Comparison of ENCODE assay signal across 10 cellular contexts in genomic region chr10:5317547-5318107, GRCh38. TPM values are rescaled to one million over a fixed set of nuclear protein-coding genes. Genes with fewer than 3 reads are reported as not detected.
DNase-seq lines count a peak whose midpoint lies in the region; ATAC-seq and TF ChIP-seq lines count a peak whose summit lies in the region.
"Had no signal": no experiment of that assay in that cellular context is flagged by ENCODE, and none has a peak within 500 bp of the region (broad histone marks: within the 10 kb centered on the region; RNA-seq: fewer than 3 reads in every experiment).

No MANE protein-coding gene starts in this region.

- no peaks in the 10 kb centered on the region for H3K27me3 Mint-ChIP-seq in activated naive CD4-positive, alpha-beta T cell treated with anti-CD3 and anti-CD28 coated beads, Interleukin-2, amount 10 ng/mL, durations not matched to agents 7 days and 5 days

- WGBS in body of pancreas, 2 donors, result 62 to 75% methylated on average over 10 of the region's 10 CpGs

- H3K27ac ChIP-seq in body of pancreas, result no peak overlapping the region
- H3K27ac ChIP-seq: Peyer's patch had no signal

- TF ChIP-seq POLR2A in body of pancreas (IDR thresholded peaks at IDR 0.05), result no peak

- peak overlapping the region; percentile 10 for H3K4me3 Mint-ChIP-seq in activated naive CD4-positive, alpha-beta T cell treated with anti-CD3 and anti-CD28 coated beads, Interleukin-2, amount 10 ng/mL, durations not matched to agents 7 days and 5 days

- H3K9me3 Mint-ChIP-seq in activated naive CD4-positive, alpha-beta T cell treated with anti-CD3 and anti-CD28 coated beads, Interleukin-2, amount 10 ng/mL, durations not matched to agents 7 days and 5 days, result peaks cover 30% of the 10 kb centered on the region

- TF ChIP-seq CTCF in body of pancreas (IDR thresholded peaks at IDR 0.05), result no peak

- ATAC-seq in GM21447 (IDR thresholded peaks at IDR 0.05; ENCODE audit: unreplicated experiment), result peak; percentile 66
- ATAC-seq in body of pancreas, result no peak

- no peaks in the 10 kb centered on the region for H3K27me3 ChIP-seq in body of pancreas
- H3K27me3 ChIP-seq: Peyer's patch had no signal

- CTCF ChIA-PET in activated naive CD4-positive, alpha-beta T cell treated with anti-CD3 and anti-CD28 coated beads, Interleukin-2, amount 10 ng/mL, durations not matched to agents 7 days and 5 days (lab: Charles Lee), result interaction anchor here (0.6 to 0.9 kb wide), 3 partner anchors 19 to 36 kb away, joined by 3 read pairs; no protein-coding TSS in a partner anchor

- peaks cover 32% of the 10 kb centered on the region for H3K36me3 Mint-ChIP-seq in activated naive CD4-positive, alpha-beta T cell treated with anti-CD3 and anti-CD28 coated beads, Interleukin-2, amount 10 ng/mL, durations not matched to agents 7 days and 5 days

- H3K36me3 ChIP-seq in body of pancreas (replicated peaks in 1 of 2; ENCODE audit: insufficient read depth in 1 of 2, low read depth in 2 of 2), result no peaks in the 10 kb centered on the region
- H3K36me3 ChIP-seq: Peyer's patch had no signal

- H3K4me3 ChIP-seq in body of pancreas, result no peak overlapping the region
- H3K4me3 ChIP-seq: Peyer's patch had no signal

- peak overlapping the region; percentile 87 for H3K27ac Mint-ChIP-seq in activated naive CD4-positive, alpha-beta T cell treated with anti-CD3 and anti-CD28 coated beads, Interleukin-2, amount 10 ng/mL, durations not matched to agents 7 days and 5 days

- intact Hi-C loops in body of pancreas (cut with DNase I), result no loop called here

- H3K4me1 ChIP-seq in body of pancreas, result no peaks in the 10 kb centered on the region
- H3K4me1 ChIP-seq: Peyer's patch had no signal

- H3K9me3 ChIP-seq in body of pancreas, result no peaks in the 10 kb centered on the region

- H3K4me1 Mint-ChIP-seq in activated naive CD4-positive, alpha-beta T cell treated with anti-CD3 and anti-CD28 coated beads, Interleukin-2, amount 10 ng/mL, durations not matched to agents 7 days and 5 days, result peaks cover 72% of the 10 kb centered on the region

- DNase-seq in RPMI8226, result peak; percentile 34
- DNase-seq in activated naive CD4-positive, alpha-beta T cell treated with anti-CD3 and anti-CD28 coated beads, Interleukin-2, amount 10 ng/mL, durations not matched to agents 7 days and 5 days, result peak; percentile 78
- peak; percentile 36 for DNase-seq in non-pigmented ciliary epithelial cell (ENCODE audit: low read depth)
- no peak for DNase-seq in COR-L47 (lab: John Stamatoyannopoulos, UW)
- no peak for DNase-seq in SKM-1 treated with dmso at 0.1 percent for 144 hours (lab: John Stamatoyannopoulos, UW; ENCODE audit: unreplicated experiment)
- no peak for DNase-seq in NCI-H2107 treated with DMSO at 0.1 percent for 48 hours (lab: John Stamatoyannopoulos, UW; ENCODE audit: unreplicated experiment)
- DNase-seq in body of pancreas, result no peak

RNA-seq across cellular contexts. Expression of gene UCN3, which starts 47.1 kb away (rescaled TPM):
- 1 to 10 TPM in 1 of 2 donors, not detected in 1; 1.0 TPM for total RNA-seq in body of pancreas
- total RNA-seq: skeletal muscle tissue had no signal

Comparison
In these comparisons a context has a peak if more than half of its experiments do, and no peak if none do; other contexts are left out.
1. DNase-seq: peak in RPMI8226 (single experiment), activated naive CD4-positive, alpha-beta T cell treated with anti-CD3 and anti-CD28 coated beads, Interleukin-2, amount 10 ng/mL, durations not matched to agents 7 days and 5 days (single experiment) and non-pigmented ciliary epithelial cell (single experiment); none in COR-L47 (single experiment), SKM-1 treated with dmso at 0.1 percent for 144 hours (single experiment), NCI-H2107 treated with DMSO at 0.1 percent for 48 hours (single experiment) and body of pancreas (0 of 4).